In the genomic region with DNA sequence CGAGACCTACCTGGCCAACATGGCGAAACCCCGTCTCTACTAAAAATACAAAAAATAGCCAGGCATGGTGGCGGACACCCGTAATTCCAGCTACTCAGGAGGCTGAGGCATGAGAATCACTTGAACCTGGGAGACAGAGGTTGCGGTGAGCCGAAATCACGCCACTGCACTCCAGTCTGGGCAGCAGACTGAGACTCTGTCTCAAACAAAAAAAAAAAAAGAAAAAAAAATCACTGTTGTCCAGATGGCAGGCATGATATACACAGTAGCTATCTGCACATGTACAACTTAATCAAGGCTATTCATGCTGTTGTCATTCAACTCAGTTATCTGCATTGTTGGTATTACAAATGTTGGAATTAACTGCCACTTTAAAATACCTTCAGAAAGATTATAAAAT, we compare ENCODE assay signal across 17 cellular contexts. TPM values are rescaled to one million over a fixed set of nuclear protein-coding genes. Genes with fewer than 3 reads are reported as not detected.
DNase-seq lines count a peak whose midpoint lies in the region; TF ChIP-seq lines count a peak whose summit lies in the region.
"Had no signal": no experiment of that assay in that cellular context is flagged by ENCODE, and none has a peak within 500 bp of the region (broad histone marks: within the 10 kb centered on the region; RNA-seq: fewer than 3 reads in every experiment).

No MANE protein-coding gene starts in this region.

- H3K27ac Mint-ChIP-seq in activated CD4-positive, alpha-beta memory T cell treated with anti-CD3 and anti-CD28 coated beads, Interleukin-2, amount 10 ng/mL, durations not matched to agents 7 days and 5 days, result no peak overlapping the region
- H3K27ac Mint-ChIP-seq: B cell; CD8-positive, alpha-beta T cell; GM23338; HFFc6 had no signal

- peak overlapping the region; percentile 44 for H3K27ac ChIP-seq in neural cell (ENCODE audit: low read length)
- H3K27ac ChIP-seq: 22Rv1; BLaER1 treated with 17β-estradiol and CSF1 and Interleukin-3, amounts not matched to agents 10 nM and 100 nM had no signal

- no peak overlapping the region for H2AFZ ChIP-seq in neural cell (ENCODE audit: low read depth, low read length)
- H2AFZ ChIP-seq: GM23338 had no signal

- no peaks in the 10 kb centered on the region for H3K36me3 ChIP-seq in neural cell (ENCODE audit: insufficient read depth, low read length)

- H3K79me2 ChIP-seq in neural cell (replicated peaks; ENCODE audit: insufficient read depth, low read length), result peaks cover 76% of the 10 kb centered on the region

- CTCF ChIA-PET in activated CD4-positive, alpha-beta memory T cell treated with anti-CD3 and anti-CD28 coated beads, Interleukin-2, amount 10 ng/mL, durations not matched to agents 7 days and 5 days (lab: Charles Lee), result no interaction called here

- POLR2A ChIA-PET in activated CD4-positive, alpha-beta memory T cell treated with anti-CD3 and anti-CD28 coated beads, Interleukin-2, amount 10 ng/mL, durations not matched to agents 7 days and 5 days (lab: Charles Lee), result no interaction called here

- TF ChIP-seq CTCF in neural cell (IDR thresholded peaks at IDR 0.05; ENCODE audit: poor library complexity, severe bottlenecking), result no peak

- H3K4me3 Mint-ChIP-seq in activated CD4-positive, alpha-beta memory T cell treated with anti-CD3 and anti-CD28 coated beads, Interleukin-2, amount 10 ng/mL, durations not matched to agents 7 days and 5 days, result no peak overlapping the region
- H3K4me3 Mint-ChIP-seq: B cell; CD8-positive, alpha-beta T cell; GM23338; HFFc6 had no signal

- H3K9me3 Mint-ChIP-seq in activated CD4-positive, alpha-beta memory T cell treated with anti-CD3 and anti-CD28 coated beads, Interleukin-2, amount 10 ng/mL, durations not matched to agents 7 days and 5 days, result peaks cover 3% of the 10 kb centered on the region
- H3K9me3 Mint-ChIP-seq: CD8-positive, alpha-beta T cell; HFFc6 had no signal

- H3K4me3 ChIP-seq in neural cell (ENCODE audit: low read length), result peak overlapping the region; percentile 29
- H3K4me3 ChIP-seq: BLaER1 treated with 17β-estradiol and CSF1 and Interleukin-3, amounts not matched to agents 10 nM and 100 nM; GM23338 had no signal

- H3K9me2 ChIP-seq in neural cell (ENCODE audit: insufficient read depth, low read length), result no peaks in the 10 kb centered on the region

- H3K36me3 Mint-ChIP-seq in activated CD4-positive, alpha-beta memory T cell treated with anti-CD3 and anti-CD28 coated beads, Interleukin-2, amount 10 ng/mL, durations not matched to agents 7 days and 5 days (ENCODE audit: low read depth), result peaks cover 13% of the 10 kb centered on the region

- H3K9ac ChIP-seq in neural cell (ENCODE audit: low read length), result no peak overlapping the region
- H3K9ac ChIP-seq: BLaER1 treated with 17β-estradiol and CSF1 and Interleukin-3, amounts not matched to agents 10 nM and 100 nM had no signal

- no peaks in the 10 kb centered on the region for H3F3A ChIP-seq in neural cell (ENCODE audit: insufficient read depth, low read length, poor library complexity, severe bottlenecking)

- H3K27me3 ChIP-seq in neural cell (ENCODE audit: insufficient read depth, low read depth, low read length), result no peaks in the 10 kb centered on the region
- H3K27me3 ChIP-seq: BLaER1 treated with 17β-estradiol and CSF1 and Interleukin-3, amounts not matched to agents 10 nM and 100 nM had no signal

- no peaks in the 10 kb centered on the region for H3K9me3 ChIP-seq in neural cell (ENCODE audit: low read length)

- H3K4me1 Mint-ChIP-seq in activated CD4-positive, alpha-beta memory T cell treated with anti-CD3 and anti-CD28 coated beads, Interleukin-2, amount 10 ng/mL, durations not matched to agents 7 days and 5 days, result peaks cover 10% of the 10 kb centered on the region

- H4K20me1 ChIP-seq in neural cell (ENCODE audit: insufficient read depth), result no peaks in the 10 kb centered on the region

- TF ChIP-seq EP300 in neural cell (conservative IDR thresholded peaks at IDR 0.05; ENCODE audit: poor library complexity, severe bottlenecking), result no peak

- DNase-seq in DMS 273 (lab: John Stamatoyannopoulos, UW; ENCODE audit: unreplicated experiment) (peak; percentile 49), DMS 273 treated with DMSO at 0.1 percent for 48 hours (lab: John Stamatoyannopoulos, UW) (no peak), NCI-H2171 treated with DMSO at 0.1 percent for 48 hours (lab: John Stamatoyannopoulos, UW) (peak; percentile 63), AG08396 (ENCODE audit: low spot score) (no peak), cortex of kidney (lab: John Stamatoyannopoulos, UW) (no peak)
- no peak for DNase-seq in activated CD4-positive, alpha-beta memory T cell treated with anti-CD3 and anti-CD28 coated beads, Interleukin-2, amount 10 ng/mL, durations not matched to agents 7 days and 5 days
- DNase-seq: Calu3; CD8-positive, alpha-beta T cell; HCEC 1CT; HFFc6; IMR-90; KBM-7 had no signal

- no peaks in the 10 kb centered on the region for H3K27me3 Mint-ChIP-seq in activated CD4-positive, alpha-beta memory T cell treated with anti-CD3 and anti-CD28 coated beads, Interleukin-2, amount 10 ng/mL, durations not matched to agents 7 days and 5 days
- H3K27me3 Mint-ChIP-seq: B cell had no signal

- peak overlapping the region; percentile 28 for H3K4me2 ChIP-seq in neural cell (ENCODE audit: low read length)
- H3K4me2 ChIP-seq: GM23338 had no signal

- no peak for TF ChIP-seq RAD21 in neural cell (conservative IDR thresholded peaks at IDR 0.05)

TF ChIP-seq in neural cell, 6 proteins besides CTCF, POLR2A, EP300 and RAD21:
- TF ChIP-seq, protein P1, sequence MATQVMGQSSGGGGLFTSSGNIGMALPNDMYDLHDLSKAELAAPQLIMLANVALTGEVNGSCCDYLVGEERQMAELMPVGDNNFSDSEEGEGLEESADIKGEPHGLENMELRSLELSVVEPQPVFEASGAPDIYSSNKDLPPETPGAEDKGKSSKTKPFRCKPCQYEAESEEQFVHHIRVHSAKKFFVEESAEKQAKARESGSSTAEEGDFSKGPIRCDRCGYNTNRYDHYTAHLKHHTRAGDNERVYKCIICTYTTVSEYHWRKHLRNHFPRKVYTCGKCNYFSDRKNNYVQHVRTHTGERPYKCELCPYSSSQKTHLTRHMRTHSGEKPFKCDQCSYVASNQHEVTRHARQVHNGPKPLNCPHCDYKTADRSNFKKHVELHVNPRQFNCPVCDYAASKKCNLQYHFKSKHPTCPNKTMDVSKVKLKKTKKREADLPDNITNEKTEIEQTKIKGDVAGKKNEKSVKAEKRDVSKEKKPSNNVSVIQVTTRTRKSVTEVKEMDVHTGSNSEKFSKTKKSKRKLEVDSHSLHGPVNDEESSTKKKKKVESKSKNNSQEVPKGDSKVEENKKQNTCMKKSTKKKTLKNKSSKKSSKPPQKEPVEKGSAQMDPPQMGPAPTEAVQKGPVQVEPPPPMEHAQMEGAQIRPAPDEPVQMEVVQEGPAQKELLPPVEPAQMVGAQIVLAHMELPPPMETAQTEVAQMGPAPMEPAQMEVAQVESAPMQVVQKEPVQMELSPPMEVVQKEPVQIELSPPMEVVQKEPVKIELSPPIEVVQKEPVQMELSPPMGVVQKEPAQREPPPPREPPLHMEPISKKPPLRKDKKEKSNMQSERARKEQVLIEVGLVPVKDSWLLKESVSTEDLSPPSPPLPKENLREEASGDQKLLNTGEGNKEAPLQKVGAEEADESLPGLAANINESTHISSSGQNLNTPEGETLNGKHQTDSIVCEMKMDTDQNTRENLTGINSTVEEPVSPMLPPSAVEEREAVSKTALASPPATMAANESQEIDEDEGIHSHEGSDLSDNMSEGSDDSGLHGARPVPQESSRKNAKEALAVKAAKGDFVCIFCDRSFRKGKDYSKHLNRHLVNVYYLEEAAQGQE (IDR thresholded peaks at IDR 0.05; ENCODE audit: borderline replicate concordance), result no peak
- TF ChIP-seq POLR2AphosphoS5 (IDR thresholded peaks at IDR 0.05), result no peak
- no peak for TF ChIP-seq EZH2 (IDR thresholded peaks at IDR 0.05; ENCODE audit: borderline replicate concordance, insufficient read depth, low read length, poor library complexity, severe bottlenecking)
- no peak for TF ChIP-seq MXI1 (conservative IDR thresholded peaks at IDR 0.05; ENCODE audit: poor library complexity, severe bottlenecking)
- no peak for TF ChIP-seq SMC3 (conservative IDR thresholded peaks at IDR 0.05; ENCODE audit: poor library complexity)
- no peak for TF ChIP-seq TAF1 (IDR thresholded peaks at IDR 0.05; ENCODE audit: low read depth)

RNA-seq across cellular contexts. Expression of a gene that starts 55.3 kb away (rescaled TPM):
- 28.6 and 31.7 TPM in 2 replicates for polyA plus RNA-seq in neural cell
- polyA minus RNA-seq in neural cell, result 149 and 154 TPM in 2 replicates
- total RNA-seq in activated CD4-positive, alpha-beta memory T cell treated with anti-CD3 and anti-CD28 coated beads, Interleukin-2, amount 10 ng/mL, durations not matched to agents 7 days and 5 days, result 10 to 100 TPM; 30.3 to 30.9 TPM

Comparison
In these comparisons a context has a peak if more than half of its experiments do, and no peak if none do; other contexts are left out.
1. DNase-seq: peak in DMS 273 (single experiment) and NCI-H2171 treated with DMSO at 0.1 percent for 48 hours (single experiment); none in DMS 273 treated with DMSO at 0.1 percent for 48 hours (single experiment), AG08396 (single experiment), activated CD4-positive, alpha-beta memory T cell treated with anti-CD3 and anti-CD28 coated beads, Interleukin-2, amount 10 ng/mL, durations not matched to agents 7 days and 5 days (single experiment) and cortex of kidney (single experiment).